In genomic region chr7:31648288-31648687, GRCh38 we compare ENCODE assay signal across 12 cellular contexts. TPM values are rescaled to one million over a fixed set of nuclear protein-coding genes. Genes with fewer than 3 reads are reported as not detected.
DNase-seq lines count a peak whose midpoint lies in the region; ATAC-seq and TF ChIP-seq lines count a peak whose summit lies in the region.
"Had no signal": no experiment of that assay in that cellular context is flagged by ENCODE, and none has a peak within 500 bp of the region (broad histone marks: within the 10 kb centered on the region; RNA-seq: fewer than 3 reads in every experiment).

No MANE protein-coding gene starts in this region.

- H3K27ac ChIP-seq in heart left ventricle: no peak overlapping the region
- H3K27ac ChIP-seq: SJCRH30 had no signal

- DNase-seq in heart left ventricle (no peak), Right ventricle myocardium superior (no peak), NCI-H69 (lab: John Stamatoyannopoulos, UW) (peak; percentile 71), fibroblast of the aortic adventitia (ENCODE audit: low read depth) (no peak), type B pancreatic cell (ENCODE audit: extremely low spot score, unreplicated experiment) (no peak), mesenteric fat pad (ENCODE audit: low spot score) (no peak)
- DNase-seq: activated CD8-positive, alpha-beta memory T cell treated with anti-CD3 and anti-CD28 coated beads for 24 hours; CD4-positive, alpha-beta T cell; SJCRH30 had no signal

- TF ChIP-seq CTCF in heart left ventricle (IDR thresholded peaks at IDR 0.05): peak in 8 of 12 donors; percentile 10 to 39 (median 32)
- peak; percentile 5 for TF ChIP-seq CTCF in fibroblast of the aortic adventitia (IDR thresholded peaks at IDR 0.05; ENCODE audit: insufficient read depth, low read length)
- peak; percentile 70 for TF ChIP-seq CTCF in type B pancreatic cell (conservative IDR thresholded peaks at IDR 0.05)

- H3K4me3 Mint-ChIP-seq in type B pancreatic cell: no peak overlapping the region
- H3K4me3 Mint-ChIP-seq: brain; CD4-positive, alpha-beta T cell had no signal

- no peak for TF ChIP-seq POLR2A in heart left ventricle (IDR thresholded peaks at IDR 0.05)

- intact Hi-C loops in heart left ventricle (cut with DNase I): loop anchor here in 7 of 10 donors (2.0 to 10.0 kb wide), 5 partner anchors 87 to 559 kb away; no protein-coding TSS in a partner anchor
- intact Hi-C loops in Right ventricle myocardium superior (cut with DNase I): no loop called here

- no peaks in the 10 kb centered on the region for H3K9me3 Mint-ChIP-seq in type B pancreatic cell
- H3K9me3 Mint-ChIP-seq: brain; CD4-positive, alpha-beta T cell had no signal

- no peaks in the 10 kb centered on the region for H3K4me1 ChIP-seq in heart left ventricle
- H3K4me1 ChIP-seq: SJCRH30 had no signal

- H3K27me3 Mint-ChIP-seq in type B pancreatic cell: peaks cover 2% of the 10 kb centered on the region
- H3K27me3 Mint-ChIP-seq: brain had no signal

- peaks cover 9% of the 10 kb centered on the region for H3K4me1 Mint-ChIP-seq in type B pancreatic cell (ENCODE audit: unreplicated experiment)

- H3K36me3 ChIP-seq in heart left ventricle: no peaks in the 10 kb centered on the region
- H3K36me3 ChIP-seq: SJCRH30 had no signal

- H3K9me3 ChIP-seq in heart left ventricle: no peaks in the 10 kb centered on the region
- H3K9me3 ChIP-seq: SJCRH30 had no signal

- no peaks in the 10 kb centered on the region for H3K27me3 ChIP-seq in heart left ventricle

- no peak overlapping the region for H3K27ac Mint-ChIP-seq in type B pancreatic cell
- H3K27ac Mint-ChIP-seq: brain; CD4-positive, alpha-beta T cell had no signal

- no peak overlapping the region for H3K4me3 ChIP-seq in heart left ventricle
- H3K4me3 ChIP-seq in fibroblast of the aortic adventitia (ENCODE audit: low read depth, low read length): no peak overlapping the region
- H3K4me3 ChIP-seq: SJCRH30 had no signal

- H3K36me3 Mint-ChIP-seq in type B pancreatic cell: no peaks in the 10 kb centered on the region
- H3K36me3 Mint-ChIP-seq: brain had no signal

- WGBS in heart left ventricle, 4 donors: 93 to 96% (median 94%) methylated on average over 1 of the region's 1 CpG

- ATAC-seq in heart left ventricle: no peak
- ATAC-seq in Right ventricle myocardium superior (ENCODE audit: poor library complexity): no peak
- ATAC-seq in GM19467 (IDR thresholded peaks at IDR 0.05; ENCODE audit: unreplicated experiment): no peak
- no peak for ATAC-seq in GM18498 (IDR thresholded peaks at IDR 0.05; ENCODE audit: unreplicated experiment)

RNA-seq across cellular contexts. Expression of gene PPP1R17, which starts 38.7 kb away (rescaled TPM):
- under 1 TPM in 1 of 9 donors, not detected in 8; 0.29 TPM for total RNA-seq in heart left ventricle
- polyA plus RNA-seq in heart left ventricle: not detected
- total RNA-seq in Right ventricle myocardium superior: not detected
- not detected in 2 replicates for total RNA-seq in fibroblast of the aortic adventitia (ENCODE audit: low replicate concordance)
- 3.9 and 4.5 TPM in 2 replicates for total RNA-seq in type B pancreatic cell (ENCODE audit: low replicate concordance)
- not detected for total RNA-seq in mesenteric fat pad
- total RNA-seq: CD4-positive, alpha-beta T cell; SJCRH30 had no signal

Comparison
In these comparisons a context has a peak if more than half of its experiments do, and no peak if none do; other contexts are left out.
1. CTCF ChIP-seq: peak in every context shown above with its lines; median percentile 70 in type B pancreatic cell; 32 in heart left ventricle; 5 in fibroblast of the aortic adventitia.